Comparison of ENCODE assay signal across 8 cellular contexts in genomic region chr10:21495002-21495685, GRCh38. TPM values are rescaled to one million over a fixed set of nuclear protein-coding genes. Genes with fewer than 3 reads are reported as not detected.
DNase-seq lines count a peak whose midpoint lies in the region; ATAC-seq and TF ChIP-seq lines count a peak whose summit lies in the region.

No MANE protein-coding gene starts in this region.

- H3K27me3 ChIP-seq in HUES6 (ENCODE audit: control insufficient read depth, insufficient read depth, low read length) (peaks cover 26% of the 10 kb centered on the region), mononuclear cell (ENCODE audit: insufficient read depth, low read length) (peaks cover 60% of the 10 kb centered on the region), WERI-Rb-1 (ENCODE audit: insufficient read depth, low read depth, severe bottlenecking) (no peaks in the 10 kb centered on the region)

- no peak for TF ChIP-seq CTCF in GM12865 (IDR thresholded peaks at IDR 0.05; ENCODE audit: insufficient read depth, low read depth, low read length, missing control alignments)
- TF ChIP-seq CTCF in WERI-Rb-1 (IDR thresholded peaks at IDR 0.05; ENCODE audit: low read depth, low read length) = no peak

- H3K27ac ChIP-seq in HUES6 (ENCODE audit: low read depth, low read length) (peak overlapping the region; percentile 94; the same call in 1 of the 2 replicates), caudate nucleus (ENCODE audit: low read depth, low read length) (peak overlapping the region; percentile 44), WERI-Rb-1 (no peak overlapping the region)

- H3K4me1 ChIP-seq in HUES6 (ENCODE audit: control insufficient read depth, insufficient read depth, low read length) (peaks cover 31% of the 10 kb centered on the region), mononuclear cell (ENCODE audit: insufficient read depth, low read length) (peaks cover 39% of the 10 kb centered on the region)

- H3K36me3 ChIP-seq in HUES6 (ENCODE audit: control insufficient read depth, insufficient read depth, low read length) = no peaks in the 10 kb centered on the region
- no peaks in the 10 kb centered on the region for H3K36me3 ChIP-seq in WERI-Rb-1

- peak overlapping the region; percentile 98 for H3K9ac ChIP-seq in HUES6 (ENCODE audit: low read length)

- H3K9me3 ChIP-seq in HUES6 (ENCODE audit: control insufficient read depth, insufficient read depth, low read depth, low read length) (no peaks in the 10 kb centered on the region), mononuclear cell (ENCODE audit: low read depth, low read length) (no peaks in the 10 kb centered on the region), WERI-Rb-1 (ENCODE audit: severe bottlenecking) (no peaks in the 10 kb centered on the region)

- H3K4me3 ChIP-seq in GM12865 (ENCODE audit: low read depth, low read length) (peak overlapping the region; percentile 84), HUES6 (ENCODE audit: low read depth, low read length) (peak overlapping the region; percentile 87), mononuclear cell (ENCODE audit: low read length) (peak overlapping the region; percentile 42), WERI-Rb-1 (ENCODE audit: low read depth, low read length) (no peak overlapping the region; the same call in 1 of the 2 replicates)

- no peak for DNase-seq in GM12865 (ENCODE audit: low read depth)
- peak in 1 of 61 donors; percentile 32 for DNase-seq in caudate nucleus (lab: John Stamatoyannopoulos, UW)
- DNase-seq in NCI-H187 (lab: John Stamatoyannopoulos, UW) = no peak
- DNase-seq in WERI-Rb-1 = no peak
- no peak for DNase-seq in NCI-H510A treated with DMSO at 0.1 percent for 48 hours (lab: John Stamatoyannopoulos, UW)

- no peak for ATAC-seq in GM18498 (IDR thresholded peaks at IDR 0.05; ENCODE audit: unreplicated experiment)

RNA-seq across cellular contexts. Expression of gene SKIDA1, which starts 30.3 kb away (rescaled TPM):
- not detected for total RNA-seq in mononuclear cell

RNA-seq across cellular contexts. Expression of gene MLLT10, which starts 38.9 kb away (rescaled TPM):
- 37.5 TPM for total RNA-seq in mononuclear cell
